In the genomic region with DNA sequence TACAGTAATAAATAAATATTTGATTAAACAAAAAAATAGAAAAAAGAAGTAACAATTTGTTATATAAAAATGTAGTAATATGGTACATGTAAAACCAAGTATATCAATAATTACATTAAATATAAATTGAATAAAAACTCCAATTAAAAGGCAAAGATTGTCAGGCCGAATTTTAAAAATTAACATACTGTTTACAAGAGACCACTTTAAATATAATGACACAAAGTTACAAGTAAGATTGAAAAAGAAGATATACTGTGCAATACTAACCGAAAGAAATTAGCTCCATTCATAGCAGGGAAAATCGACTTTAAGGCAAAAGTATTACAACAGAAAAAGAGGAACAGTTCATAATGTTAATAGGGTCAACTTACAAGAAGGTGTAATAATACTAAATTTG, we compare ENCODE assay signal across 9 cellular contexts.
"Had no signal": no experiment of that assay in that cellular context is flagged by ENCODE, and none has a peak within 500 bp of the region (broad histone marks: within the 10 kb centered on the region; RNA-seq: fewer than 3 reads in every experiment).

No MANE protein-coding gene starts in this region.

- H3K9me3 ChIP-seq: HAP-1 had no signal

- H3K36me3 ChIP-seq: HAP-1 had no signal

- H3K27ac ChIP-seq: GM23248, KMS-11 had no signal

- FAIRE-seq: HTR-8/SVneo had no signal

- DNase-seq: GM23248, GOT3, H7, IMR-90, KBM-7 had no signal

- ATAC-seq: HCT116 had no signal

- H3K4me3 ChIP-seq: GM23248, HAP-1 had no signal

- H3K4me1 ChIP-seq: HAP-1 had no signal
